8 cellular contexts compared by ENCODE assay signal in the genomic region with DNA sequence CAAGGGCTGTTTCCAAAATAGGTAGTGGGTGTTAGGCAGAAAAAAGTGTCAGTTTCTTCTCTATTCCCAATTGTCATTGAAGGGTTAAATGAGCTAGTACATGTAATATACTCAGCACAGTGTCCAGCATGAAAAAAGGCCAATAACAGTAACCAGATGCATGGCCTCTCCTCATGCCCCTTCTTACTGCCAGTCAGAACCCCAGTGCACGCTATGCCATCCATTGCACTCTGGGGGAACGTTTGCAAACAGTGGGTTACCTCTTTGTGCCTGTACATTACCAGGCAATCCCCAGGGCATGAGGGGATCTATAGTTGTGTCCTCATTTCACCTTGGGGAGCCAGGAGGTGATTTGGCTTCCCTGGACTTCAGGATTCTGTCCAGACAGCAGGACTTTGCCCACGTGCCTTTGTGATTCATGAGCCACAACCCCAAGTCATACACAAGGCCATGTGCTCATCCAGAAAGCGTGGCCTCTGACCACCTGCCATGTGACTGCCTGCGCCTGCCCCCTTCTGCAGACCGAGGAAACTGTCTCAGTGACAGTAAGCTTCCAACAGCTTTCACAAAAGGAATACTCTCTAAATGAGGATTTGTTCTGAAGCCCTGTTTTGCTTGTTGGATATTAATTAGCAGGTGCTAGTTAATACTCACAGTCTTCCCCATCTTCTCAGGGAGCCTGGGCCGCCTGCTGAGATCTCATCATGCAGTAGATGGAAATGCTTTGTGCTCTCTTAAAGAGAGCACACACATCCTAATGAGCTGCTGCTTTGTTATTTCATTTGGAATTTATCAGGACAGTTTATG. TPM values are rescaled to one million over a fixed set of nuclear protein-coding genes. Genes with fewer than 3 reads are reported as not detected.
DNase-seq lines count a peak whose midpoint lies in the region; ATAC-seq and TF ChIP-seq lines count a peak whose summit lies in the region.

No MANE protein-coding gene starts in this region.

- peak overlapping the region; percentile 39 for H3K18ac ChIP-seq in H9 (ENCODE audit: insufficient read length, low read depth, low read length)

- H3T11ph ChIP-seq in H9 (ENCODE audit: low read length), result no peak overlapping the region

- H3K23me2 ChIP-seq in H9 (ENCODE audit: insufficient read length, low read depth, low read length, poor library complexity, severe bottlenecking), result no peaks in the 10 kb centered on the region

- DNase-seq in H9 (peak; percentile 60), left ventricle myocardium superior (peak; percentile 62), sciatic nerve (ENCODE audit: low spot score) (no peak), immature natural killer cell (no peak)
- no peak for DNase-seq in effector memory CD4-positive, alpha-beta T cell

- H3K14ac ChIP-seq in H9 (ENCODE audit: insufficient read depth, low read length), result peak overlapping the region; percentile 9; the same call in 1 of the 2 replicates

- no CpG with 5 or more reads among the region's 7 CpGs for WGBS in H9 (ENCODE audit: extremely low coverage, insufficient read length, low lambda C conversion rate)

- H2BK15ac ChIP-seq in H9 (ENCODE audit: low read depth, low read length), result no peak overlapping the region

- no peaks in the 10 kb centered on the region for H3K79me1 ChIP-seq in H9 (ENCODE audit: insufficient read depth, low read depth, low read length, poor library complexity, severe bottlenecking)

- H3K4me3 ChIP-seq in effector memory CD4-positive, alpha-beta T cell (ENCODE audit: insufficient read depth, low read depth, low read length, poor library complexity, severe bottlenecking), result no peak overlapping the region

- H3K4ac ChIP-seq in H9 (ENCODE audit: low read depth, low read length), result no peak overlapping the region

- H4K91ac ChIP-seq in H9 (ENCODE audit: insufficient read length, low read depth, low read length), result no peak overlapping the region

- intact Hi-C loops in left ventricle myocardium superior (cut with micrococcal nuclease), result no loop called here
- intact Hi-C loops in sciatic nerve (cut with DNase I), result no loop called here

- no peak overlapping the region for H3K56ac ChIP-seq in H9 (ENCODE audit: insufficient read length, low read depth, low read length)

- H3K36me3 Mint-ChIP-seq in H9 (ENCODE audit: insufficient read depth in 1 of 3, low read depth in 3 of 3), result no peaks in the 10 kb centered on the region
- peaks cover 0 to 3% (median 0%) of the 10 kb centered on the region in 3 donors for H3K36me3 Mint-ChIP-seq in immature natural killer cell

- no peaks in the 10 kb centered on the region for H3K36me3 ChIP-seq in effector memory CD4-positive, alpha-beta T cell (ENCODE audit: control insufficient read depth, insufficient read depth, low read length)

- no peak overlapping the region for H3K9ac ChIP-seq in H9 (ENCODE audit: extremely low read depth, insufficient read length, low read length)

- H3K27ac ChIP-seq in H9 (ENCODE audit: insufficient read length, low read depth, low read length), result no peak overlapping the region
- H3K27ac ChIP-seq in VCaP, result peak overlapping the region; percentile 45
- H3K27ac ChIP-seq in effector memory CD4-positive, alpha-beta T cell (ENCODE audit: insufficient read depth, low read length, poor library complexity, severe bottlenecking), result no peak overlapping the region

- no peak overlapping the region for H4K8ac ChIP-seq in H9 (replicated peaks; ENCODE audit: insufficient read length, low read depth, low read length)

- H3K4me2 ChIP-seq in H9 (ENCODE audit: insufficient read depth, insufficient read length, low read length), result no peak overlapping the region

- H2BK5ac ChIP-seq in H9 (ENCODE audit: insufficient read length, low read length), result no peak overlapping the region

- peaks cover 2% of the 10 kb centered on the region; the same call in 1 of the 2 replicates for H3K4me1 ChIP-seq in H9 (ENCODE audit: insufficient read depth, low read length)
- peaks cover 10% of the 10 kb centered on the region for H3K4me1 ChIP-seq in effector memory CD4-positive, alpha-beta T cell (ENCODE audit: control insufficient read depth, insufficient read depth, low read length, poor library complexity, severe bottlenecking)

- no peak overlapping the region for H2BK120ac ChIP-seq in H9 (ENCODE audit: low read depth, low read length, poor library complexity, severe bottlenecking)

- no peaks in the 10 kb centered on the region for H3K9me3 Mint-ChIP-seq in H9
- no peaks in the 10 kb centered on the region for H3K9me3 Mint-ChIP-seq in immature natural killer cell

- H2AFZ ChIP-seq in H9 (ENCODE audit: low read length), result no peak overlapping the region

- no peak overlapping the region for H2BK12ac ChIP-seq in H9 (ENCODE audit: insufficient read length, low read depth, low read length)

- no peaks in the 10 kb centered on the region for H3K79me2 ChIP-seq in H9 (ENCODE audit: insufficient read depth, low read length)

- ATAC-seq in left ventricle myocardium superior (peak; percentile 44), sciatic nerve (peak; percentile 85), HG02973 (IDR thresholded peaks at IDR 0.05; ENCODE audit: unreplicated experiment) (no peak), GM19328 (IDR thresholded peaks at IDR 0.05; ENCODE audit: unreplicated experiment) (no peak)

- no peak overlapping the region for H2BK20ac ChIP-seq in H9 (ENCODE audit: low read depth, low read length, poor library complexity, severe bottlenecking)

- H3K27me3 Mint-ChIP-seq in H9 (ENCODE audit: low read depth) (no peaks in the 10 kb centered on the region), immature natural killer cell (ENCODE audit: low read depth in 3 of 3) (peaks cover 0 to 2% (median 0%) of the 10 kb centered on the region in 3 donors)

- H3K4me1 Mint-ChIP-seq in H9, result peaks cover 12 to 14% of the 10 kb centered on the region in 2 experiments
- no peaks in the 10 kb centered on the region for H3K4me1 Mint-ChIP-seq in immature natural killer cell

- H4K20me1 ChIP-seq in H9 (ENCODE audit: control insufficient read depth, insufficient read depth, insufficient read length), result no peaks in the 10 kb centered on the region

- no peak overlapping the region for H2AK5ac ChIP-seq in H9 (ENCODE audit: insufficient read length, low read length)

- TF ChIP-seq CTCF in H9 (conservative IDR thresholded peaks at IDR 0.05), result peak; percentile 58
- TF ChIP-seq CTCF in VCaP (conservative IDR thresholded peaks at IDR 0.05), result no peak

- no peaks in the 10 kb centered on the region for H3K27me3 ChIP-seq in H9 (ENCODE audit: insufficient read depth, low read length)
- no peaks in the 10 kb centered on the region for H3K27me3 ChIP-seq in effector memory CD4-positive, alpha-beta T cell (replicated peaks; ENCODE audit: control insufficient read depth, insufficient read depth, low read length, poor library complexity, severe bottlenecking)

- no peak overlapping the region for H4K5ac ChIP-seq in H9 (ENCODE audit: insufficient read length, low read depth, low read length)

- peak overlapping the region in 2 of 3 experiments; percentile 17 to 65; a peak in 4 of 7 replicates for H3K27ac Mint-ChIP-seq in H9
- no peak overlapping the region for H3K27ac Mint-ChIP-seq in immature natural killer cell

- H3K9me3 ChIP-seq in H9 (ENCODE audit: control insufficient read depth, low read depth, low read length), result no peaks in the 10 kb centered on the region
- no peaks in the 10 kb centered on the region for H3K9me3 ChIP-seq in effector memory CD4-positive, alpha-beta T cell (ENCODE audit: control insufficient read depth, low read length)

- H3K23ac ChIP-seq in H9 (ENCODE audit: insufficient read length, low read depth, low read length), result no peak overlapping the region

- H3K4me3 Mint-ChIP-seq in H9 (no peak overlapping the region), immature natural killer cell (no peak overlapping the region)

RNA-seq across cellular contexts. Expression of a gene that starts 36.8 kb away (rescaled TPM):
- 4.8 and 5.1 TPM in 2 replicates for total RNA-seq in H9 (2021)
- total RNA-seq in left ventricle myocardium superior, result 27.4 TPM
- total RNA-seq in sciatic nerve, result 46.4 TPM
- polyA plus RNA-seq in immature natural killer cell, result not detected

Comparison
In these comparisons a context has a peak if more than half of its experiments do, and no peak if none do; other contexts are left out.
1. DNase-seq: peak in H9 (single experiment) and left ventricle myocardium superior (single experiment); none in sciatic nerve (single experiment), effector memory CD4-positive, alpha-beta T cell (0 of 3) and immature natural killer cell (0 of 3).
2. H3K27ac Mint-ChIP-seq: peak in H9 (2 of 3); none in immature natural killer cell (0 of 6).
3. ATAC-seq: peak in left ventricle myocardium superior (single experiment) and sciatic nerve (single experiment); none in HG02973 (single experiment) and GM19328 (single experiment).